In genomic region chr1:200302893-200303250, GRCh38 we compare ENCODE assay signal across 8 cellular contexts.
A peak's percentile ranks its signal among the peaks of the same experiment; 100 is the strongest.
DNase-seq lines count a peak whose midpoint lies in the region; ATAC-seq, FAIRE-seq and TF ChIP-seq lines count a peak whose summit lies in the region.

No MANE protein-coding gene starts in this region.

- H3K27me3 ChIP-seq in iPS-18a (ENCODE audit: control insufficient read depth, insufficient read depth, low read length) (peaks cover 40% of the 10 kb centered on the region), small intestine (ENCODE audit: control insufficient read depth in 2 of 2, insufficient read depth in 2 of 2, low read length in 2 of 2) (no peaks in the 10 kb centered on the region)

- TF ChIP-seq CTCF in AG09309 (IDR thresholded peaks at IDR 0.05; ENCODE audit: control insufficient read depth, insufficient read depth, low read depth, low read length, missing control alignments) (no peak), HFF-Myc (IDR thresholded peaks at IDR 0.05; ENCODE audit: low read depth, low read length, missing control alignments) (no peak)

- 7 to 36% (median 25%) methylated on average over 12 of the region's 12 CpGs for WGBS in small intestine, 3 donors

- FAIRE-seq in small intestine (lab: Jason Lieb, UNC), result no peak

- H3K4me1 ChIP-seq in iPS-18a (ENCODE audit: control insufficient read depth, low read depth, low read length) (peaks cover 3% of the 10 kb centered on the region), small intestine (ENCODE audit: control insufficient read depth in 2 of 2, insufficient read depth in 1 of 2, low read depth in 1 of 2, low read length in 1 of 2) (no peaks in the 10 kb centered on the region)

- H3K9ac ChIP-seq in iPS-18a (ENCODE audit: low read length), result no peak overlapping the region

- peak overlapping the region; percentile 60 for H3K4me3 ChIP-seq in AG09309 (ENCODE audit: control insufficient read depth, low read depth, low read length)
- peak overlapping the region; percentile 59 for H3K4me3 ChIP-seq in HFF-Myc (replicated peaks; ENCODE audit: low read depth, low read length)
- H3K4me3 ChIP-seq in iPS-18a (ENCODE audit: low read length), result peak overlapping the region; percentile 50
- peak overlapping the region in 1 of 2 donors; percentile 91 for H3K4me3 ChIP-seq in small intestine (ENCODE audit: low read depth in 1 of 2, low read length in 2 of 2)

- H3K36me3 ChIP-seq in iPS-18a (ENCODE audit: control insufficient read depth, low read depth, low read length) (no peaks in the 10 kb centered on the region), small intestine (ENCODE audit: control insufficient read depth in 2 of 2, insufficient read depth in 2 of 2, low read length in 2 of 2) (no peaks in the 10 kb centered on the region)

- H3K9me3 ChIP-seq in iPS-18a (ENCODE audit: control insufficient read depth, low read depth, low read length) (no peaks in the 10 kb centered on the region), small intestine (ENCODE audit: control insufficient read depth, low read depth) (no peaks in the 10 kb centered on the region)

- no peak for DNase-seq in AG09309 (ENCODE audit: low read depth)
- DNase-seq in HFF-Myc (ENCODE audit: extremely low read depth, low read depth), result no peak
- peak; percentile 39 for DNase-seq in small intestine
- DNase-seq in A172 (ENCODE audit: low spot score), result no peak
- DNase-seq in activated CD4-positive, alpha-beta T cell treated with anti-CD3 and anti-CD28 coated beads for 48 hours, result no peak

- ATAC-seq in GM21786 (IDR thresholded peaks at IDR 0.05; ENCODE audit: unreplicated experiment), result no peak

- peak overlapping the region; percentile 59 for H3K27ac ChIP-seq in angular gyrus (ENCODE audit: low read depth, low read length)
- no peak overlapping the region for H3K27ac ChIP-seq in iPS-18a (ENCODE audit: low read length)
- H3K27ac ChIP-seq in small intestine (ENCODE audit: low read depth in 1 of 2, low read length in 1 of 2), result no peak overlapping the region
